In the genomic region with DNA sequence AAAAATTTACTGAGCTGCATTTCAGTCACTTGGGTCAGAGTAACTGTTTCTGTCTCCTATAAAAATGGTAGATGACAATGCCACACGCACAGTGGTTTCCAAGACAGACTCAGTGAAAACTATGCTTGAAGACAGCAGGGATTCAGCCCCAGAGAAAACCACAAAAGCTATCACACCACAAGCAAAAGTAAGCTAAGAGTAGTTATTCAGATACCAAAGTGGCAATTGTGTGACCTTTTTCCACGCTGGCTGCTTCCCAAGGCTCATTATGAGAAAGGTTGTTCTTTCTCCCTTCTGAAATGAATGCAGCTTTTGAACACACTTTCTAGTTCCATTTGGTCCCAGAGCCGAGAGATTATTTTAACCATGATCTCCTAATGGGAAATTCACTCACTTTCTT, we compare ENCODE assay signal across 1 cellular context.
TF ChIP-seq lines count a peak whose summit lies in the region.

No MANE protein-coding gene starts in this region.

TF ChIP-seq in HEK293, 187 proteins besides CTCF, POLR2A, EP300 and RAD21 (continued from another document):
- TF ChIP-seq, protein P1, sequence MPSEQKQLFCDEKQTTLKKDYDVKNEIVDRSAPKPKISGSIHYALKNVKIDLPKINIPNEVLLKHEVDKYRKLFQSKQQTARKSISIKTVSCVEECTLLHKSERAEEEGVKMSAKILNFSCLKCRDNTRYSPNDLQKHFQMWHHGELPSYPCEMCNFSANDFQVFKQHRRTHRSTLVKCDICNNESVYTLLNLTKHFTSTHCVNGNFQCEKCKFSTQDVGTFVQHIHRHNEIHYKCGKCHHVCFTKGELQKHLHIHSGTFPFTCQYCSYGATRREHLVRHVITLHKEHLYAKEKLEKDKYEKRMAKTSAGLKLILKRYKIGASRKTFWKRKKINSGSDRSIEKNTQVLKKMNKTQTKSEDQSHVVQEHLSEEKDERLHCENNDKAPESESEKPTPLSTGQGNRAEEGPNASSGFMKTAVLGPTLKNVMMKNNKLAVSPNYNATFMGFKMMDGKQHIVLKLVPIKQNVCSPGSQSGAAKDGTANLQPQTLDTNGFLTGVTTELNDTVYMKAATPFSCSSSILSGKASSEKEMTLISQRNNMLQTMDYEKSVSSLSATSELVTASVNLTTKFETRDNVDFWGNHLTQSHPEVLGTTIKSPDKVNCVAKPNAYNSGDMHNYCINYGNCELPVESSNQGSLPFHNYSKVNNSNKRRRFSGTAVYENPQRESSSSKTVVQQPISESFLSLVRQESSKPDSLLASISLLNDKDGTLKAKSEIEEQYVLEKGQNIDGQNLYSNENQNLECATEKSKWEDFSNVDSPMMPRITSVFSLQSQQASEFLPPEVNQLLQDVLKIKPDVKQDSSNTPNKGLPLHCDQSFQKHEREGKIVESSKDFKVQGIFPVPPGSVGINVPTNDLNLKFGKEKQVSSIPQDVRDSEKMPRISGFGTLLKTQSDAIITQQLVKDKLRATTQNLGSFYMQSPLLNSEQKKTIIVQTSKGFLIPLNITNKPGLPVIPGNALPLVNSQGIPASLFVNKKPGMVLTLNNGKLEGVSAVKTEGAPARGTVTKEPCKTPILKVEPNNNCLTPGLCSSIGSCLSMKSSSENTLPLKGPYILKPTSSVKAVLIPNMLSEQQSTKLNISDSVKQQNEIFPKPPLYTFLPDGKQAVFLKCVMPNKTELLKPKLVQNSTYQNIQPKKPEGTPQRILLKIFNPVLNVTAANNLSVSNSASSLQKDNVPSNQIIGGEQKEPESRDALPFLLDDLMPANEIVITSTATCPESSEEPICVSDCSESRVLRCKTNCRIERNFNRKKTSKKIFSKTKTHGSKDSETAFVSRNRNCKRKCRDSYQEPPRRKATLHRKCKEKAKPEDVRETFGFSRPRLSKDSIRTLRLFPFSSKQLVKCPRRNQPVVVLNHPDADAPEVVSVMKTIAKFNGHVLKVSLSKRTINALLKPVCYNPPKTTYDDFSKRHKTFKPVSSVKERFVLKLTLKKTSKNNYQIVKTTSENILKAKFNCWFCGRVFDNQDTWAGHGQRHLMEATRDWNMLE (tag by site-specific recombination; conservative IDR thresholded peaks at IDR 0.05; ENCODE audit: low read depth) = no peak
- TF ChIP-seq ZIC2 (tag by site-specific recombination; IDR thresholded peaks at IDR 0.05) = peak; percentile 82
- no peak for TF ChIP-seq ZNF423 (tag by site-specific recombination; IDR thresholded peaks at IDR 0.05)
- TF ChIP-seq, protein P2, sequence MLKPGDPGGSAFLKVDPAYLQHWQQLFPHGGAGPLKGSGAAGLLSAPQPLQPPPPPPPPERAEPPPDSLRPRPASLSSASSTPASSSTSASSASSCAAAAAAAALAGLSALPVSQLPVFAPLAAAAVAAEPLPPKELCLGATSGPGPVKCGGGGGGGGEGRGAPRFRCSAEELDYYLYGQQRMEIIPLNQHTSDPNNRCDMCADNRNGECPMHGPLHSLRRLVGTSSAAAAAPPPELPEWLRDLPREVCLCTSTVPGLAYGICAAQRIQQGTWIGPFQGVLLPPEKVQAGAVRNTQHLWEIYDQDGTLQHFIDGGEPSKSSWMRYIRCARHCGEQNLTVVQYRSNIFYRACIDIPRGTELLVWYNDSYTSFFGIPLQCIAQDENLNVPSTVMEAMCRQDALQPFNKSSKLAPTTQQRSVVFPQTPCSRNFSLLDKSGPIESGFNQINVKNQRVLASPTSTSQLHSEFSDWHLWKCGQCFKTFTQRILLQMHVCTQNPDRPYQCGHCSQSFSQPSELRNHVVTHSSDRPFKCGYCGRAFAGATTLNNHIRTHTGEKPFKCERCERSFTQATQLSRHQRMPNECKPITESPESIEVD (tag by site-specific recombination; IDR thresholded peaks at IDR 0.05) = peak; percentile 94
- 0 out of 2 replicates have a peak, but pooled peaks have one; percentile 33 for TF ChIP-seq ZNF561 (tag by site-specific recombination; IDR thresholded peaks at IDR 0.05; ENCODE audit: borderline replicate concordance)
- TF ChIP-seq ZNF768 (tag by site-specific recombination; IDR thresholded peaks at IDR 0.05) = no peak
- TF ChIP-seq ZNF112 (tag by site-specific recombination; IDR thresholded peaks at IDR 0.05) = no peak
- TF ChIP-seq ZNF843 (tag by site-specific recombination; IDR thresholded peaks at IDR 0.05) = peak; percentile 31; the same call in 1 of the 2 replicates
- TF ChIP-seq BCL11B (tag by site-specific recombination; IDR thresholded peaks at IDR 0.05; ENCODE audit: low read depth) = no peak
- no peak for TF ChIP-seq YY1 (tag by site-specific recombination; IDR thresholded peaks at IDR 0.05)
- no peak for TF ChIP-seq ZNF155 (tag by site-specific recombination; IDR thresholded peaks at IDR 0.05)
- no peak for TF ChIP-seq ZNF266 (tag by site-specific recombination; IDR thresholded peaks at IDR 0.05; ENCODE audit: low read depth)
- no peak for TF ChIP-seq ZNF548 (tag by site-specific recombination; IDR thresholded peaks at IDR 0.05)
- TF ChIP-seq, protein P3, sequence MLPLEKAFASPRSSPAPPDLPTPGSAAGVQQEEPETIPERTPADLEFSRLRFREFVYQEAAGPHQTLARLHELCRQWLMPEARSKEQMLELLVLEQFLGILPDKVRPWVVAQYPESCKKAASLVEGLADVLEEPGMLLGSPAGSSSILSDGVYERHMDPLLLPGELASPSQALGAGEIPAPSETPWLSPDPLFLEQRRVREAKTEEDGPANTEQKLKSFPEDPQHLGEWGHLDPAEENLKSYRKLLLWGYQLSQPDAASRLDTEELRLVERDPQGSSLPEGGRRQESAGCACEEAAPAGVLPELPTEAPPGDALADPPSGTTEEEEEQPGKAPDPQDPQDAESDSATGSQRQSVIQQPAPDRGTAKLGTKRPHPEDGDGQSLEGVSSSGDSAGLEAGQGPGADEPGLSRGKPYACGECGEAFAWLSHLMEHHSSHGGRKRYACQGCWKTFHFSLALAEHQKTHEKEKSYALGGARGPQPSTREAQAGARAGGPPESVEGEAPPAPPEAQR (tag by site-specific recombination; IDR thresholded peaks at IDR 0.05) = no peak
- TF ChIP-seq, protein P4, sequence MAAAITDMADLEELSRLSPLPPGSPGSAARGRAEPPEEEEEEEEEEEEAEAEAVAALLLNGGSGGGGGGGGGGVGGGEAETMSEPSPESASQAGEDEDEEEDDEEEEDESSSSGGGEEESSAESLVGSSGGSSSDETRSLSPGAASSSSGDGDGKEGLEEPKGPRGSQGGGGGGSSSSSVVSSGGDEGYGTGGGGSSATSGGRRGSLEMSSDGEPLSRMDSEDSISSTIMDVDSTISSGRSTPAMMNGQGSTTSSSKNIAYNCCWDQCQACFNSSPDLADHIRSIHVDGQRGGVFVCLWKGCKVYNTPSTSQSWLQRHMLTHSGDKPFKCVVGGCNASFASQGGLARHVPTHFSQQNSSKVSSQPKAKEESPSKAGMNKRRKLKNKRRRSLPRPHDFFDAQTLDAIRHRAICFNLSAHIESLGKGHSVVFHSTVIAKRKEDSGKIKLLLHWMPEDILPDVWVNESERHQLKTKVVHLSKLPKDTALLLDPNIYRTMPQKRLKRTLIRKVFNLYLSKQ (tag by site-specific recombination; IDR thresholded peaks at IDR 0.05; ENCODE audit: borderline replicate concordance) = no peak
